ENCODE assay signal across 8 cellular contexts in genomic region chr17:64128787-64129514, GRCh38. TPM values are rescaled to one million over a fixed set of nuclear protein-coding genes. Genes with fewer than 3 reads are reported as not detected.
A peak's percentile ranks its signal among the peaks of the same experiment; 100 is the strongest.
DNase-seq lines count a peak whose midpoint lies in the region; ATAC-seq, FAIRE-seq and TF ChIP-seq lines count a peak whose summit lies in the region.

No MANE protein-coding gene starts in this region.

- no peaks in the 10 kb centered on the region for H3K9me3 ChIP-seq in NT2/D1 (ENCODE audit: insufficient read depth, low read length)
- H3K9me3 ChIP-seq in lower lobe of right lung: no peaks in the 10 kb centered on the region

- TF ChIP-seq CTCF in cardiac fibroblast (IDR thresholded peaks at IDR 0.05; ENCODE audit: low read depth, low read length) (no peak), lower lobe of right lung (IDR thresholded peaks at IDR 0.05) (no peak)

- no peak for FAIRE-seq in urothelium cell line (lab: Jason Lieb, UNC)

- H3K9ac ChIP-seq in NT2/D1 (ENCODE audit: insufficient read length, low read depth): peak overlapping the region; percentile 91

- DNase-seq in SIG-M5 treated with dmso at 0.1 percent for 504 hours (lab: John Stamatoyannopoulos, UW; ENCODE audit: unreplicated experiment) (peak; percentile 65), SIG-M5 (lab: John Stamatoyannopoulos, UW) (no peak), NT2/D1 (ENCODE audit: low read depth, low spot score) (no peak), cardiac fibroblast (ENCODE audit: low read depth in 2 of 2) (peak; percentile 49 to 53), lower lobe of right lung (peak; percentile 59), urothelium cell line (ENCODE audit: low spot score) (peak; percentile 56), ureter (ENCODE audit: low spot score) (no peak)
- no peak for DNase-seq in effector CD4-positive, alpha-beta T cell

- peak overlapping the region; percentile 98 for H3K27ac ChIP-seq in lower lobe of right lung

- intact Hi-C loops in lower lobe of right lung (cut with DNase I): no loop called here

- ATAC-seq in lower lobe of right lung: peak; percentile 9 to 31

- no peaks in the 10 kb centered on the region for H3K4me1 ChIP-seq in NT2/D1 (ENCODE audit: insufficient read depth, insufficient read length)
- peaks cover 34% of the 10 kb centered on the region for H3K4me1 ChIP-seq in lower lobe of right lung

- H3K36me3 ChIP-seq in NT2/D1 (ENCODE audit: insufficient read depth, insufficient read length, low read length) (no peaks in the 10 kb centered on the region), lower lobe of right lung (no peaks in the 10 kb centered on the region)

- peaks cover 32% of the 10 kb centered on the region for H3K27me3 ChIP-seq in NT2/D1 (ENCODE audit: insufficient read depth, insufficient read length)
- H3K27me3 ChIP-seq in lower lobe of right lung (ENCODE audit: low read depth): no peaks in the 10 kb centered on the region

- H3K4me3 ChIP-seq in NT2/D1 (ENCODE audit: insufficient read length, low read depth): peak overlapping the region; percentile 86
- peak overlapping the region; percentile 63 to 68 for H3K4me3 ChIP-seq in cardiac fibroblast (replicated peaks in 1 of 2; ENCODE audit: low read depth in 2 of 2, low read length in 2 of 2)
- H3K4me3 ChIP-seq in lower lobe of right lung: peak overlapping the region; percentile 81

RNA-seq across cellular contexts. Expression of gene ERN1, which starts 1.0 kb away (rescaled TPM):
- total RNA-seq in lower lobe of right lung (39.7 TPM), ureter (49.2 TPM)

Comparison
In these comparisons a context has a peak if more than half of its experiments do, and no peak if none do; other contexts are left out.
1. DNase-seq: peak in SIG-M5 treated with dmso at 0.1 percent for 504 hours (single experiment), cardiac fibroblast (2 of 2), lower lobe of right lung (single experiment) and urothelium cell line (single experiment); none in SIG-M5 (single experiment), NT2/D1 (single experiment), ureter (single experiment) and effector CD4-positive, alpha-beta T cell (single experiment).
2. Peak in every context shown above with its lines, with median percentiles within 50 percentile points of each other: H3K4me3 ChIP-seq.